21 cellular contexts compared by ENCODE assay signal in genomic region chr14:81728447-81728846, GRCh38.
DNase-seq lines count a peak whose midpoint lies in the region; ATAC-seq and TF ChIP-seq lines count a peak whose summit lies in the region.
"Had no signal": no experiment of that assay in that cellular context is flagged by ENCODE, and none has a peak within 500 bp of the region (broad histone marks: within the 10 kb centered on the region; RNA-seq: fewer than 3 reads in every experiment).

No MANE protein-coding gene starts in this region.

- WGBS in GM23248 (ENCODE audit: low coverage in 1 of 2, low lambda C conversion rate in 2 of 2, missing lambda C conversion rate in 2 of 2), 2 experiments, result 35 to 39% methylated on average over 2 of the region's 2 CpGs

- no peak overlapping the region for H3K9ac ChIP-seq in GM23248
- H3K9ac ChIP-seq: BLaER1 had no signal

- H3K27ac ChIP-seq in RWPE2 (ENCODE audit: poor library complexity, severe bottlenecking) (no peak overlapping the region), GM23248 (no peak overlapping the region)
- H3K27ac ChIP-seq: 22Rv1, BLaER1, C4-2B had no signal

- no peak overlapping the region for H3K27ac Mint-ChIP-seq in activated T-cell treated with anti-CD3 and anti-CD28 coated beads, Interleukin-2, amount 50 U/mL, for 24 hours
- H3K27ac Mint-ChIP-seq: B cell; CD8-positive, alpha-beta T cell; GM23338; H9 had no signal

- no peaks in the 10 kb centered on the region for H3K36me3 Mint-ChIP-seq in activated T-cell treated with anti-CD3 and anti-CD28 coated beads, Interleukin-2, amount 50 U/mL, for 24 hours (ENCODE audit: low read depth)
- H3K36me3 Mint-ChIP-seq: CD4-positive, CD25-positive, alpha-beta regulatory T cell; CD8-positive, alpha-beta T cell had no signal

- no peaks in the 10 kb centered on the region for H3F3A ChIP-seq in GM23248 (ENCODE audit: insufficient read depth)

- H3K27me3 ChIP-seq in RWPE2 (ENCODE audit: insufficient read depth, poor library complexity, severe bottlenecking) (no peaks in the 10 kb centered on the region), GM23248 (replicated peaks; ENCODE audit: insufficient read depth) (no peaks in the 10 kb centered on the region)
- H3K27me3 ChIP-seq: BLaER1 had no signal

- no peaks in the 10 kb centered on the region for H3K79me2 ChIP-seq in GM23248 (ENCODE audit: insufficient read depth)

- no peak overlapping the region for H2AFZ ChIP-seq in GM23248
- H2AFZ ChIP-seq: GM23338 had no signal

- H3K4me3 ChIP-seq in RWPE2 (ENCODE audit: severe bottlenecking) (no peak overlapping the region), epithelial cell of esophagus (ENCODE audit: low read length) (no peak overlapping the region), GM23248 (no peak overlapping the region)
- H3K4me3 ChIP-seq: BLaER1, GM23338 had no signal

- no peaks in the 10 kb centered on the region for H3K27me3 Mint-ChIP-seq in activated T-cell treated with anti-CD3 and anti-CD28 coated beads, Interleukin-2, amount 50 U/mL, for 24 hours
- H3K27me3 Mint-ChIP-seq: B cell; CD4-positive, CD25-positive, alpha-beta regulatory T cell had no signal

- H3K9me3 Mint-ChIP-seq in activated T-cell treated with anti-CD3 and anti-CD28 coated beads, Interleukin-2, amount 50 U/mL, for 24 hours, result no peaks in the 10 kb centered on the region
- H3K9me3 Mint-ChIP-seq: CD8-positive, alpha-beta T cell; H9 had no signal

- no peaks in the 10 kb centered on the region for H4K20me1 ChIP-seq in GM23248 (ENCODE audit: insufficient read depth)
- H4K20me1 ChIP-seq: BLaER1 had no signal

- no peaks in the 10 kb centered on the region for H3K36me3 ChIP-seq in RWPE2 (ENCODE audit: low read depth)
- no peaks in the 10 kb centered on the region for H3K36me3 ChIP-seq in GM23248 (ENCODE audit: low read depth)
- H3K36me3 ChIP-seq: BLaER1 had no signal

- H3K4me1 Mint-ChIP-seq in activated T-cell treated with anti-CD3 and anti-CD28 coated beads, Interleukin-2, amount 50 U/mL, for 24 hours (ENCODE audit: low read depth), result no peaks in the 10 kb centered on the region
- H3K4me1 Mint-ChIP-seq: B cell; CD4-positive, CD25-positive, alpha-beta regulatory T cell; GM23338; H9 had no signal

- no peak overlapping the region for H3K4me3 Mint-ChIP-seq in activated T-cell treated with anti-CD3 and anti-CD28 coated beads, Interleukin-2, amount 50 U/mL, for 24 hours
- H3K4me3 Mint-ChIP-seq: B cell; CD4-positive, CD25-positive, alpha-beta regulatory T cell; CD8-positive, alpha-beta T cell; GM23338; H9 had no signal

- in situ Hi-C loops in GM23248 (cut with MboI), result no loop called here

- TF ChIP-seq CTCF in RWPE2 (IDR thresholded peaks at IDR 0.05; ENCODE audit: poor library complexity, severe bottlenecking) (no peak), epithelial cell of esophagus (IDR thresholded peaks at IDR 0.05; ENCODE audit: insufficient read depth, low read depth, low read length, missing control alignments) (no peak)

- peak; percentile 67 for DNase-seq in HT1080 (ENCODE audit: low read depth)
- DNase-seq in RWPE2 (ENCODE audit: low spot score), result no peak
- peak; percentile 7 for DNase-seq in epithelial cell of esophagus (ENCODE audit: low read depth)
- DNase-seq in kidney glomerular epithelial cell (lab: John Stamatoyannopoulos, UW), result peak; percentile 11
- DNase-seq in activated gamma-delta T cell (lab: John Stamatoyannopoulos, UW), result no peak
- DNase-seq in GM23248, result no peak
- no peak for DNase-seq in activated T-cell treated with anti-CD3 and anti-CD28 coated beads, Interleukin-2, amount 50 U/mL, for 24 hours
- DNase-seq: Caco-2; CD4-positive, CD25-positive, alpha-beta regulatory T cell; CD8-positive, alpha-beta T cell; DMS 273 treated with DMSO at 0.1 percent for 48 hours; DMS79; GF-D8; H9 had no signal

- no peaks in the 10 kb centered on the region for H3K9me2 ChIP-seq in GM23248 (ENCODE audit: insufficient read depth)

- no peaks in the 10 kb centered on the region for H3K9me3 ChIP-seq in RWPE2 (ENCODE audit: severe bottlenecking)
- no peaks in the 10 kb centered on the region for H3K9me3 ChIP-seq in GM23248 (ENCODE audit: low read depth)
- H3K9me3 ChIP-seq: BLaER1, Caco-2 had no signal

- no peak overlapping the region for H3K4me2 ChIP-seq in GM23248 (ENCODE audit: unreplicated experiment)
- H3K4me2 ChIP-seq: BLaER1, GM23338 had no signal

- H3K4me1 ChIP-seq in RWPE2 (ENCODE audit: insufficient read depth, poor library complexity, severe bottlenecking), result no peaks in the 10 kb centered on the region
- no peaks in the 10 kb centered on the region for H3K4me1 ChIP-seq in GM23248 (ENCODE audit: insufficient read depth)
- H3K4me1 ChIP-seq: BLaER1, Caco-2 had no signal

- ATAC-seq in RWPE2 (ENCODE audit: low read depth) (peak; percentile 29; the same call in 1 of the 3 replicates), HG03280 (IDR thresholded peaks at IDR 0.05; ENCODE audit: unreplicated experiment) (no peak)
- ATAC-seq: CD8-positive, alpha-beta T cell; GM23338; HCT116 had no signal

Comparison
In these comparisons a context has a peak if more than half of its experiments do, and no peak if none do; other contexts are left out.
1. DNase-seq: peak in HT1080 (single experiment), epithelial cell of esophagus (single experiment) and kidney glomerular epithelial cell (single experiment); none in RWPE2 (single experiment), activated gamma-delta T cell (single experiment), GM23248 (single experiment) and activated T-cell treated with anti-CD3 and anti-CD28 coated beads, Interleukin-2, amount 50 U/mL, for 24 hours (single experiment).